8 cellular contexts compared by ENCODE assay signal in genomic region chr11:60899021-60899936, GRCh38. TPM values are rescaled to one million over a fixed set of nuclear protein-coding genes. Genes with fewer than 3 reads are reported as not detected.
A peak's percentile ranks its signal among the peaks of the same experiment; 100 is the strongest.
DNase-seq lines count a peak whose midpoint lies in the region; ATAC-seq and TF ChIP-seq lines count a peak whose summit lies in the region.

No MANE protein-coding gene starts in this region.

- intact Hi-C loops in heart left ventricle (cut with DNase I), result loop anchor here (1.0 to 5.0 kb wide), 6 partner anchors 67 to 127 kb away; no protein-coding TSS in a partner anchor
- intact Hi-C loops in psoas muscle (cut with DNase I), result loop anchor here (1.0 to 5.0 kb wide), 3 partner anchors 67 to 122 kb away; no protein-coding TSS in a partner anchor

- H3K36me3 ChIP-seq in CD4-positive, CD25-positive, alpha-beta regulatory T cell (ENCODE audit: control insufficient read depth, insufficient read depth, low read length), result peaks cover 91% of the 10 kb centered on the region
- peaks cover 4 to 100% (median 94%) of the 10 kb centered on the region in 9 donors for H3K36me3 ChIP-seq in heart left ventricle
- peaks cover 23 to 94% of the 10 kb centered on the region in 2 donors for H3K36me3 ChIP-seq in psoas muscle (ENCODE audit: insufficient read depth in 1 of 2, low read depth in 1 of 2)

- H3K4me1 ChIP-seq in CD4-positive, CD25-positive, alpha-beta regulatory T cell (ENCODE audit: control insufficient read depth, insufficient read depth, low read length, poor library complexity, severe bottlenecking), result peaks cover 2% of the 10 kb centered on the region
- H3K4me1 ChIP-seq in heart left ventricle (peaks cover 0 to 15% (median 5%) of the 10 kb centered on the region in 12 donors), psoas muscle (peaks cover 3% of the 10 kb centered on the region)

- H3K27ac Mint-ChIP-seq in CD4-positive, CD25-positive, alpha-beta regulatory T cell, result no peak overlapping the region
- H3K27ac Mint-ChIP-seq in activated naive CD4-positive, alpha-beta T cell treated with anti-CD3 and anti-CD28 coated beads, Interleukin-2, amount 10 ng/mL, durations not matched to agents 7 days and 5 days, result peak overlapping the region; percentile 15

- H3K36me3 Mint-ChIP-seq in CD4-positive, CD25-positive, alpha-beta regulatory T cell, result peaks cover 51% of the 10 kb centered on the region
- peaks cover 65% of the 10 kb centered on the region for H3K36me3 Mint-ChIP-seq in activated naive CD4-positive, alpha-beta T cell treated with anti-CD3 and anti-CD28 coated beads, Interleukin-2, amount 10 ng/mL, durations not matched to agents 7 days and 5 days

- no peak overlapping the region for H3K4me3 ChIP-seq in CD4-positive, CD25-positive, alpha-beta regulatory T cell (ENCODE audit: low read depth, low read length)
- H3K4me3 ChIP-seq in heart left ventricle (no peak overlapping the region), psoas muscle (no peak overlapping the region)

- CTCF ChIA-PET in activated naive CD4-positive, alpha-beta T cell treated with anti-CD3 and anti-CD28 coated beads, Interleukin-2, amount 10 ng/mL, durations not matched to agents 7 days and 5 days (lab: Charles Lee), result interaction anchor here (0.7 to 10.1 kb wide), 22 partner anchors 9 to 288 kb away, joined by 3 to 100 read pairs (median 3); partner anchors contain the start of genes CCDC86, PTGDR2 and TMEM109

- DNase-seq in CD4-positive, CD25-positive, alpha-beta regulatory T cell, result peak in 2 of 3 donors; percentile 45 to 56
- DNase-seq in NCI-H1694 treated with DMSO at 0.1 percent for 48 hours (lab: John Stamatoyannopoulos, UW) (peak; percentile 49), heart left ventricle (no peak), psoas muscle (no peak), GOT3 (lab: John Stamatoyannopoulos, UW) (no peak)
- peak; percentile 45 for DNase-seq in activated naive CD4-positive, alpha-beta T cell treated with anti-CD3 and anti-CD28 coated beads, Interleukin-2, amount 10 ng/mL, durations not matched to agents 7 days and 5 days

- H3K9me3 ChIP-seq in CD4-positive, CD25-positive, alpha-beta regulatory T cell (ENCODE audit: control insufficient read depth in 2 of 2, low read length in 2 of 2), result no peaks in the 10 kb centered on the region
- H3K9me3 ChIP-seq in heart left ventricle (no peaks in the 10 kb centered on the region), psoas muscle (no peaks in the 10 kb centered on the region)

- ATAC-seq in CD4-positive, CD25-positive, alpha-beta regulatory T cell (ENCODE audit: low read depth in 2 of 2), result peak; percentile 73 to 75
- ATAC-seq in heart left ventricle (peak in 3 of 4 donors; percentile 69 to 70 (median 70)), psoas muscle (peak; percentile 87 to 95 (median 90)), HG03159 (IDR thresholded peaks at IDR 0.05; ENCODE audit: unreplicated experiment) (no peak)

- no peaks in the 10 kb centered on the region for H3K27me3 Mint-ChIP-seq in CD4-positive, CD25-positive, alpha-beta regulatory T cell
- no peaks in the 10 kb centered on the region for H3K27me3 Mint-ChIP-seq in activated naive CD4-positive, alpha-beta T cell treated with anti-CD3 and anti-CD28 coated beads, Interleukin-2, amount 10 ng/mL, durations not matched to agents 7 days and 5 days

- peak overlapping the region in 2 of 4 donors; percentile 33 to 79 for H3K4me3 Mint-ChIP-seq in CD4-positive, CD25-positive, alpha-beta regulatory T cell
- no peak overlapping the region for H3K4me3 Mint-ChIP-seq in activated naive CD4-positive, alpha-beta T cell treated with anti-CD3 and anti-CD28 coated beads, Interleukin-2, amount 10 ng/mL, durations not matched to agents 7 days and 5 days

- 55 to 61% (median 58%) methylated on average over 12 of the region's 12 CpGs for WGBS in heart left ventricle, 4 donors
- 59 to 63% (median 61%) methylated on average over 12 of the region's 12 CpGs for WGBS in psoas muscle, 3 donors

- no peak overlapping the region for H3K27ac ChIP-seq in CD4-positive, CD25-positive, alpha-beta regulatory T cell (ENCODE audit: insufficient read depth, low read length, poor library complexity, severe bottlenecking)
- no peak overlapping the region for H3K27ac ChIP-seq in heart left ventricle
- H3K27ac ChIP-seq in psoas muscle, result peak overlapping the region; percentile 37

- TF ChIP-seq POLR2A in heart left ventricle (IDR thresholded peaks at IDR 0.05), result no peak

- no peaks in the 10 kb centered on the region for H3K27me3 ChIP-seq in CD4-positive, CD25-positive, alpha-beta regulatory T cell (ENCODE audit: control insufficient read depth, insufficient read depth, low read length)
- H3K27me3 ChIP-seq in heart left ventricle (no peaks in the 10 kb centered on the region), psoas muscle (ENCODE audit: insufficient read depth in 3 of 3, low read length in 2 of 3) (no peaks in the 10 kb centered on the region)

- H3K9me3 Mint-ChIP-seq in CD4-positive, CD25-positive, alpha-beta regulatory T cell, result no peaks in the 10 kb centered on the region
- no peaks in the 10 kb centered on the region for H3K9me3 Mint-ChIP-seq in activated naive CD4-positive, alpha-beta T cell treated with anti-CD3 and anti-CD28 coated beads, Interleukin-2, amount 10 ng/mL, durations not matched to agents 7 days and 5 days

- peak; percentile 97 for TF ChIP-seq CTCF in GM12872 (IDR thresholded peaks at IDR 0.05; ENCODE audit: insufficient read depth, low read depth, low read length)
- peak; percentile 90 to 98 (median 94) for TF ChIP-seq CTCF in heart left ventricle (IDR thresholded peaks at IDR 0.05)
- peak; percentile 96 for TF ChIP-seq CTCF in psoas muscle (IDR thresholded peaks at IDR 0.05)

- peaks cover 10 to 16% (median 13%) of the 10 kb centered on the region in 4 donors for H3K4me1 Mint-ChIP-seq in CD4-positive, CD25-positive, alpha-beta regulatory T cell
- H3K4me1 Mint-ChIP-seq in activated naive CD4-positive, alpha-beta T cell treated with anti-CD3 and anti-CD28 coated beads, Interleukin-2, amount 10 ng/mL, durations not matched to agents 7 days and 5 days, result peaks cover 7% of the 10 kb centered on the region

RNA-seq across cellular contexts. Expression of gene PRPF19, which starts 7.1 kb away (rescaled TPM):
- total RNA-seq in CD4-positive, CD25-positive, alpha-beta regulatory T cell, result 67.6 TPM
- 10 to 100 TPM; 13.6 to 17.4 (median 13.9) TPM for polyA plus RNA-seq in CD4-positive, CD25-positive, alpha-beta regulatory T cell
- total RNA-seq in heart left ventricle (10 to 100 TPM; 30.8 to 72.0 (median 40.8) TPM), psoas muscle (10 to 100 TPM; 45.7 to 71.7 (median 63.0) TPM)
- polyA plus RNA-seq in heart left ventricle (10 to 100 TPM; 35.5 to 62.2 TPM), psoas muscle (100 to 1,000 TPM in 1 of 3 donors, 10 to 100 TPM in 2; 56.9 to 109 (median 67.4) TPM)

RNA-seq across cellular contexts. Expression of gene TMEM109, which starts 14.7 kb away (rescaled TPM):
- 49.9 TPM for total RNA-seq in CD4-positive, CD25-positive, alpha-beta regulatory T cell
- 100 to 1,000 TPM; 188 to 215 (median 198) TPM for polyA plus RNA-seq in CD4-positive, CD25-positive, alpha-beta regulatory T cell
- total RNA-seq in heart left ventricle (100 to 1,000 TPM in 4 of 9 donors, 10 to 100 TPM in 5; 82.9 to 123 (median 96.3) TPM), psoas muscle (10 to 100 TPM; 70.2 to 73.4 (median 71.5) TPM)
- polyA plus RNA-seq in heart left ventricle (100 to 1,000 TPM in 1 of 2 donors, 10 to 100 TPM in 1; 71.8 to 131 TPM), psoas muscle (100 to 1,000 TPM in 1 of 3 donors, 10 to 100 TPM in 2; 69.2 to 130 (median 78.1) TPM)

RNA-seq across cellular contexts. Expression of gene TMEM132A, which starts 25.0 kb away (rescaled TPM):
- total RNA-seq in CD4-positive, CD25-positive, alpha-beta regulatory T cell, result not detected
- not detected for polyA plus RNA-seq in CD4-positive, CD25-positive, alpha-beta regulatory T cell
- 10 to 100 TPM in 2 of 9 donors, 1 to 10 TPM in 7; 3.1 to 16.1 (median 8.5) TPM for total RNA-seq in heart left ventricle
- 1 to 10 TPM; 7.0 to 8.9 TPM for polyA plus RNA-seq in heart left ventricle
- 1 to 10 TPM; 3.3 to 7.7 (median 6.1) TPM for total RNA-seq in psoas muscle
- polyA plus RNA-seq in psoas muscle, result 1 to 10 TPM; 2.0 to 3.7 (median 2.6) TPM

RNA-seq across cellular contexts. Expression of gene ZP1, which starts 31.9 kb away (rescaled TPM):
- total RNA-seq in CD4-positive, CD25-positive, alpha-beta regulatory T cell, result not detected
- polyA plus RNA-seq in CD4-positive, CD25-positive, alpha-beta regulatory T cell, result not detected
- total RNA-seq in heart left ventricle, result under 1 TPM in 2 of 9 donors, not detected in 7; 0.30 to 0.95 TPM
- under 1 TPM; 0.15 to 0.33 TPM for polyA plus RNA-seq in heart left ventricle
- under 1 TPM in 1 of 4 donors, not detected in 3; 0.29 TPM for total RNA-seq in psoas muscle
- under 1 TPM; 0.18 to 0.52 (median 0.30) TPM for polyA plus RNA-seq in psoas muscle

RNA-seq across cellular contexts. Expression of gene PTGDR2, which starts 43.5 kb away (rescaled TPM):
- total RNA-seq in CD4-positive, CD25-positive, alpha-beta regulatory T cell, result 2.3 TPM
- polyA plus RNA-seq in CD4-positive, CD25-positive, alpha-beta regulatory T cell, result 1 to 10 TPM in 3 of 4 donors, under 1 TPM in 1; 0.81 to 1.4 (median 1.1) TPM
- total RNA-seq in heart left ventricle (1 to 10 TPM in 8 of 9 donors, under 1 TPM in 1; 0.61 to 7.9 (median 1.4) TPM), psoas muscle (10 to 100 TPM in 1 of 4 donors, 1 to 10 TPM in 2, under 1 TPM in 1; 0.53 to 13.9 (median 1.1) TPM)
- polyA plus RNA-seq in heart left ventricle (1 to 10 TPM in 1 of 2 donors, under 1 TPM in 1; 0.76 to 4.3 TPM), psoas muscle (1 to 10 TPM; 1.1 to 1.3 (median 1.2) TPM)

Comparison
In these comparisons a context has a peak if more than half of its experiments do, and no peak if none do; other contexts are left out.
1. DNase-seq: peak in CD4-positive, CD25-positive, alpha-beta regulatory T cell (2 of 3), NCI-H1694 treated with DMSO at 0.1 percent for 48 hours (single experiment) and activated naive CD4-positive, alpha-beta T cell treated with anti-CD3 and anti-CD28 coated beads, Interleukin-2, amount 10 ng/mL, durations not matched to agents 7 days and 5 days (single experiment); none in heart left ventricle (0 of 5), psoas muscle (0 of 2) and GOT3 (single experiment).
2. Peak in every context shown above with its lines, with median percentiles within 50 percentile points of each other: CTCF ChIP-seq.